Comparison of ENCODE assay signal across 12 cellular contexts in the genomic region with DNA sequence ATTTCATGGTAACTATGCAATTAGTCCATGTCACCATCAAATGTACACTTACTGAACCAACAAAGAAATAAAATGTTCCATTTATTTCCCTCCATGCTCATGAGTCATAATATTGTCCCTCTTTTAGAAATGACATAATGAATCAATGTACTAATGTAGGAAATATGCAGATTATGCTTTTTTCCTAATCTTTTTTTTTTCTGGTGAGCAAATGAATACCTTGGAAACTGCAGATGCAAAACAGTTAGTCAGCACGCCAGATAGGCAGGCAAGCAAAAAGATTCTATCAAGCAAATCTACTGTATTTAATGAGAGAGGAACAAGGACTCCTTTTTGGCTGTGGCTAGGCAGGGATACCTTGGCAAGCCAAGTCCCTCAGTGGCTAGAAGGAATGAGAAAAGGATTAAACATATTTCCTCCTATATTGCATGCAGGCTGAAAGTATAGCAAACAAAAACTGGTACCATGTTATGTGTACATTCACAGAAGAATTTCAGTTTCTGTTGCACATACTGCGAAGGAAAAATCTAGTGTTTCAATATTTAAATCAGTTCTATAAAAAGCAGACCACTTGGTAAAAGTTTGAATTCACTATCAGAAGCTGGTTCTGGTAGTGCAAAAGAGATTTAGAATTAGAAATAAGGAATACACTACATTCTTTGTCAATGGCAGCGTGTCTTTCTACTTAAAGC.
DNase-seq lines count a peak whose midpoint lies in the region; ATAC-seq and TF ChIP-seq lines count a peak whose summit lies in the region.
"Had no signal": no experiment of that assay in that cellular context is flagged by ENCODE, and none has a peak within 500 bp of the region (broad histone marks: within the 10 kb centered on the region; RNA-seq: fewer than 3 reads in every experiment).

No MANE protein-coding gene starts in this region.

- H3K9ac ChIP-seq in colonic mucosa (ENCODE audit: low read depth in 2 of 2, low read length in 2 of 2), result no peak overlapping the region

- DNase-seq in NCI-H2081 treated with DMSO at 0.1 percent for 48 hours (lab: John Stamatoyannopoulos, UW) (peak; percentile 68), epithelial cell of proximal tubule (ENCODE audit: low read depth) (peak; percentile 47), GDM1 (lab: John Stamatoyannopoulos, UW) (no peak), retina (no peak), SKM-1 (lab: John Stamatoyannopoulos, UW; ENCODE audit: unreplicated experiment) (no peak), colonic mucosa (no peak)
- DNase-seq: BE2C; effector CD4-positive, alpha-beta T cell; upper lobe of left lung had no signal

- H3K27me3 ChIP-seq in ACC112 (ENCODE audit: insufficient read depth, low read length) (no peaks in the 10 kb centered on the region), colonic mucosa (no peaks in the 10 kb centered on the region)
- H3K27me3 ChIP-seq: BE2C, neutrophil, upper lobe of left lung had no signal

- H3K4me1 ChIP-seq in ACC112 (ENCODE audit: control insufficient read depth, insufficient read depth, low read length, unreplicated experiment) (peaks cover 22% of the 10 kb centered on the region), colonic mucosa (no peaks in the 10 kb centered on the region)
- H3K4me1 ChIP-seq: BE2C, upper lobe of left lung had no signal

- H3K9me3 ChIP-seq in colonic mucosa, result no peaks in the 10 kb centered on the region
- H3K9me3 ChIP-seq: BE2C, neutrophil, upper lobe of left lung had no signal

- TF ChIP-seq CTCF in epithelial cell of proximal tubule (conservative IDR thresholded peaks at IDR 0.05; ENCODE audit: low read depth, low read length), result no peak
- no peak for TF ChIP-seq CTCF in colonic mucosa (IDR thresholded peaks at IDR 0.05)

- H3K27ac ChIP-seq in ACC112 (ENCODE audit: low read depth, low read length), result peak overlapping the region; percentile 64
- no peak overlapping the region for H3K27ac ChIP-seq in colonic mucosa
- H3K27ac ChIP-seq: neutrophil, upper lobe of left lung had no signal

- intact Hi-C loops in colonic mucosa (cut with DNase I), result no loop called here

- peak; percentile 83 for ATAC-seq in GM21447 (IDR thresholded peaks at IDR 0.05; ENCODE audit: unreplicated experiment)

- H3K79me2 ChIP-seq in ACC112 (ENCODE audit: control insufficient read depth, insufficient read depth, low read length, unreplicated experiment), result no peaks in the 10 kb centered on the region

- peak overlapping the region; percentile 12; the same call in 1 of the 2 replicates for H3K4me3 ChIP-seq in ACC112 (ENCODE audit: low read depth, low read length)
- H3K4me3 ChIP-seq in epithelial cell of proximal tubule (ENCODE audit: low read depth, low read length), result no peak overlapping the region
- no peak overlapping the region for H3K4me3 ChIP-seq in colonic mucosa
- H3K4me3 ChIP-seq: upper lobe of left lung had no signal

- H3K36me3 ChIP-seq in ACC112 (ENCODE audit: insufficient read depth, low read length), result no peaks in the 10 kb centered on the region
- H3K36me3 ChIP-seq in colonic mucosa, result no peaks in the 10 kb centered on the region
- H3K36me3 ChIP-seq: BE2C, neutrophil, upper lobe of left lung had no signal

- peak overlapping the region; percentile 33 for H2AFZ ChIP-seq in ACC112 (ENCODE audit: low read length, unreplicated experiment)

Comparison
In these comparisons a context has a peak if more than half of its experiments do, and no peak if none do; other contexts are left out.
1. DNase-seq: peak in NCI-H2081 treated with DMSO at 0.1 percent for 48 hours (single experiment) and epithelial cell of proximal tubule (single experiment); none in GDM1 (single experiment), retina (single experiment), SKM-1 (single experiment) and colonic mucosa (single experiment).